In the genomic region with DNA sequence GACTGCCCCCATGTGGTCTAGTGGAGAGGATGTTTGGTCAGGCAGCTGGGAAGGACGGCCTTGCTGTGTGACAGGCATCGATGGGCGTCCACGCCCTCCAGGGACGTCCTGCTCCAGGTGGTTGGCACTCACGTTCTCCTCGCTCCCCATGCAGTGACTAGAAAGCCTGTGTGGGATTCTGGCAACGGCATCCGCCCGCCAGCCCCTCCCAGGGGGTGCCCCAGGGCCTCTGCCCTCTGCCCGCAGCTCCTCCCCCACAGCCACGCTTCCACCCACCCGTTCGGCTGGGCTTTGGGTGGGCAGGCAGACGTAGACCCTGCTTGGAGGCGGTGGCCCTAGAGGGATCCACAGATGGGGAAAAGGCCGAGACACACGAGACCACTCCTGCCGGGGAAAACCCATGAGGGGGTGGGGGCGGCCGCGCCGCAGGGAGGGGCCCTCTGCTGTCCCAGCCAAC, we compare ENCODE assay signal across 8 cellular contexts.
DNase-seq lines count a peak whose midpoint lies in the region; ATAC-seq lines count a peak whose summit lies in the region.

No MANE protein-coding gene starts in this region.

- peak overlapping the region; percentile 53 for H3K4me3 ChIP-seq in iPS-11a (ENCODE audit: low read depth, low read length)

- peak; percentile 31 for ATAC-seq in GM21576 (IDR thresholded peaks at IDR 0.05; ENCODE audit: unreplicated experiment)
- ATAC-seq in GM21526 (IDR thresholded peaks at IDR 0.05; ENCODE audit: low FRiP score, unreplicated experiment) = no peak

- peak; percentile 36 for DNase-seq in GM03348 (ENCODE audit: low spot score)
- DNase-seq in MV-4-11 (lab: John Stamatoyannopoulos, UW) = peak; percentile 47
- DNase-seq in activated effector memory CD4-positive, alpha-beta T cell treated with Interleukin-2 at 50 U/mL for 16 hours = peak; percentile 47
- DNase-seq in stimulated activated CD4-positive, alpha-beta T cell treated with anti-CD3 and anti-CD28 coated beads, Interleukin-4, amount 100 ng/mL, for 1 hour = peak; percentile 44
- no peak for DNase-seq in NCI-H187 (lab: John Stamatoyannopoulos, UW)

Comparison
In these comparisons a context has a peak if more than half of its experiments do, and no peak if none do; other contexts are left out.
1. DNase-seq: peak in GM03348 (single experiment), MV-4-11 (single experiment), activated effector memory CD4-positive, alpha-beta T cell treated with Interleukin-2 at 50 U/mL for 16 hours (single experiment) and stimulated activated CD4-positive, alpha-beta T cell treated with anti-CD3 and anti-CD28 coated beads, Interleukin-4, amount 100 ng/mL, for 1 hour (single experiment); none in NCI-H187 (0 of 2).